ENCODE assay signal across 16 cellular contexts in the genomic region with DNA sequence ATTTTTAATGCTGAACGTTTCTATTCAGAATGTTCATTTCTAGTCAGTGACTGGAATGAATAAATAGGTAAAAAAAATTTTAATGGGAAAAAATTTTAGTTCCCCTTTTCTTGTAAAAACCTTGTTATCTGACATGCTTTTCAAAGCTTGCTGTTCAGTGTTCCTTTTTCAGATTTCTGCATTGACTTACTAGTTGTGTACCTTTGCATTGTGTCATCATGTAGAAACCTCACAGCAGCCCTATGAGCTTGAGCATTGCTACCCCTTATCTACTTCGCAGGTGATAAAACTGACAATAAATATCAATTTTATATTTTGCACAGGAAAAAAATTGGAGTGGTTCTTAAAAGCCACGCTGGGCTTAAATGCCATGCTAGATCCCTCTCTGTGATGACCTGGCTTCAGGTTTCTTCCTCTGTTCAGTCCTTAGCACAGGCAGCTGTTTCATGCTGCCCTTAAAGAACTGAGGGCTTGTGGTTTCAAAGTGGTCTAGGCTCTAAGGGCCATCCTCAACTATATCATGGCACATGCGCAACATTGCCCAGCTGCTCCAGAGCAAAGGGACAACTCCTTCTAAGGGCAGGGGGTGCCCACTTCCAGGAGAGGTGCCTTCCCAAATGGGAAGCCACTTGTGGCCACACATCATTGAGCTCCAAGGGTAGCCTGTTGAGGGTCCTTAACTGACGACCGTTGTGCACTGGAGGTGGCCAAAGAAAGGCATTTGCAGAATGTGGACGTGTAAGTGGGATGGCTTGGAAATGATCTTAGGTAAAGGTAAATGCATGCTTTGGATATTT. TPM values are rescaled to one million over a fixed set of nuclear protein-coding genes. Genes with fewer than 3 reads are reported as not detected.
DNase-seq lines count a peak whose midpoint lies in the region; ATAC-seq and TF ChIP-seq lines count a peak whose summit lies in the region.
"Had no signal": no experiment of that assay in that cellular context is flagged by ENCODE, and none has a peak within 500 bp of the region (broad histone marks: within the 10 kb centered on the region; RNA-seq: fewer than 3 reads in every experiment).

No MANE protein-coding gene starts in this region.

- H3K4me2 ChIP-seq in OCI-LY7 (ENCODE audit: low read length) = peak overlapping the region; percentile 20; the same call in 1 of the 2 replicates

- H2AFZ ChIP-seq in OCI-LY7 (ENCODE audit: low read length) = no peak overlapping the region

- H3K36me3 ChIP-seq in GM06990 (ENCODE audit: control insufficient read depth, insufficient read depth, low read length) (peaks cover 9% of the 10 kb centered on the region), OCI-LY7 (ENCODE audit: insufficient read depth, low read length) (peaks cover 6% of the 10 kb centered on the region; the same call in 1 of the 2 replicates)

- H3K9me3 Mint-ChIP-seq in CD4-positive, alpha-beta T cell = no peaks in the 10 kb centered on the region
- H3K9me3 Mint-ChIP-seq in immature natural killer cell = no peaks in the 10 kb centered on the region

- no peak for TF ChIP-seq CTCF in CD4-positive, alpha-beta T cell (IDR thresholded peaks at IDR 0.05)
- TF ChIP-seq CTCF in GM06990 (IDR thresholded peaks at IDR 0.05; ENCODE audit: insufficient read depth, low read length, poor library complexity, severe bottlenecking) (no peak), OCI-LY7 (conservative IDR thresholded peaks at IDR 0.05; ENCODE audit: low read length) (no peak)

- 0 out of 2 replicates have a peak overlapping the region, but pooled peaks have one; percentile 7 for H3K4me3 ChIP-seq in GM06990 (replicated peaks; ENCODE audit: low read depth, low read length)
- H3K4me3 ChIP-seq in OCI-LY7 (ENCODE audit: low read depth, low read length, poor library complexity, severe bottlenecking) = no peak overlapping the region
- H3K4me3 ChIP-seq: cardiac muscle cell had no signal

- ATAC-seq in CD4-positive, alpha-beta T cell (ENCODE audit: poor library complexity) = no peak
- ATAC-seq in HG02870 (IDR thresholded peaks at IDR 0.05; ENCODE audit: unreplicated experiment) = no peak
- ATAC-seq: left colon, sciatic nerve had no signal

- intact Hi-C loops in CD4-positive, alpha-beta T cell (cut with DNase I, micrococcal nuclease) = loop anchor here in 1 of 2 experiments (2.0 to 10.0 kb wide), 2 partner anchors 57 to 205 kb away; a partner anchor contains a TSS
- intact Hi-C loops in OCI-LY7 (cut with micrococcal nuclease; ENCODE audit: unreplicated experiment) = no loop called here

- H3K9me3 ChIP-seq in CD4-positive, alpha-beta T cell (ENCODE audit: control insufficient read depth, low read length) = no peaks in the 10 kb centered on the region
- H3K9me3 ChIP-seq in OCI-LY7 (ENCODE audit: low read length) = no peaks in the 10 kb centered on the region

- peak overlapping the region; percentile 78 for H3K27ac ChIP-seq in CD4-positive, alpha-beta T cell (ENCODE audit: low read depth, low read length)
- H3K27ac ChIP-seq in OCI-LY7 (ENCODE audit: low read depth, low read length, poor library complexity, severe bottlenecking) = no peak overlapping the region
- H3K27ac ChIP-seq: C4-2B, cardiac muscle cell had no signal

- H3K36me3 Mint-ChIP-seq in CD4-positive, alpha-beta T cell (ENCODE audit: low read depth) = peaks cover 87% of the 10 kb centered on the region
- H3K36me3 Mint-ChIP-seq in immature natural killer cell = peaks cover 3 to 26% (median 16%) of the 10 kb centered on the region in 3 donors

- POLR2A ChIA-PET in CD4-positive, alpha-beta T cell (lab: Charles Lee) = interaction anchor here (0.7 to 13.9 kb wide), 16 partner anchors 11 to 136 kb away, joined by 3 to 220 read pairs (median 4); a partner anchor contains a TSS
- POLR2A ChIA-PET in OCI-LY7 (lab: Charles Lee) = no interaction called here

- peaks cover 6% of the 10 kb centered on the region; the same call in 1 of the 2 replicates for H4K20me1 ChIP-seq in OCI-LY7 (ENCODE audit: insufficient read depth, low read length)

- peak overlapping the region; percentile 88 for H3K27ac Mint-ChIP-seq in CD4-positive, alpha-beta T cell
- peak overlapping the region in 3 of 6 donors; percentile 25 to 64 (median 64) for H3K27ac Mint-ChIP-seq in immature natural killer cell

- no TSS peak for BruUV-seq in OCI-LY7 (replicated peaks; lab: Mats Ljungman, UMichigan)

- H3K79me2 ChIP-seq in OCI-LY7 (ENCODE audit: insufficient read depth, low read depth, low read length) = no peaks in the 10 kb centered on the region

- CTCF ChIA-PET in CD4-positive, alpha-beta T cell (lab: Charles Lee) = interaction anchor here (0.7 to 4.6 kb wide), 9 partner anchors 22 to 201 kb away, joined by 3 to 32 read pairs (median 3); no protein-coding TSS in a partner anchor
- CTCF ChIA-PET in OCI-LY7 (lab: Charles Lee; ENCODE audit: unreplicated experiment) = no interaction called here

- no peaks in the 10 kb centered on the region for H3K27me3 Mint-ChIP-seq in CD4-positive, alpha-beta T cell
- peaks cover 0 to 5% (median 3%) of the 10 kb centered on the region in 3 donors for H3K27me3 Mint-ChIP-seq in immature natural killer cell (ENCODE audit: low read depth in 3 of 3)

- H3K4me3 Mint-ChIP-seq in CD4-positive, alpha-beta T cell = peak overlapping the region; percentile 83
- H3K4me3 Mint-ChIP-seq in immature natural killer cell = peak overlapping the region; percentile 26 to 58 (median 36)

- H3K4me1 ChIP-seq in OCI-LY7 (ENCODE audit: insufficient read depth, low read length, poor library complexity, severe bottlenecking) = peaks cover 16% of the 10 kb centered on the region

- H3K9me2 ChIP-seq in OCI-LY7 (ENCODE audit: insufficient read depth, low read length) = no peaks in the 10 kb centered on the region

- no peaks in the 10 kb centered on the region for H3K27me3 ChIP-seq in CD4-positive, alpha-beta T cell (ENCODE audit: control insufficient read depth, insufficient read depth, low read length)
- H3K27me3 ChIP-seq in GM06990 (replicated peaks; ENCODE audit: control insufficient read depth, insufficient read depth, low read length) = no peaks in the 10 kb centered on the region
- H3K27me3 ChIP-seq: cardiac muscle cell had no signal

- H3K4me1 Mint-ChIP-seq in CD4-positive, alpha-beta T cell (ENCODE audit: low read depth) = peaks cover 93% of the 10 kb centered on the region
- H3K4me1 Mint-ChIP-seq in immature natural killer cell = peaks cover 77 to 97% of the 10 kb centered on the region in 2 donors

- DNase-seq in CD4-positive, alpha-beta T cell = no peak
- DNase-seq in GM06990 (ENCODE audit: extremely low read depth, insufficient read length) = no peak
- DNase-seq in OCI-LY7 (ENCODE audit: low spot score) = no peak
- no peak for DNase-seq in immature natural killer cell
- DNase-seq in SHP77 treated with DMSO at 0.1 percent for 48 hours (lab: John Stamatoyannopoulos, UW) = no peak
- no peak for DNase-seq in stimulated activated naive CD4-positive, alpha-beta T cell (lab: John Stamatoyannopoulos, UW)
- DNase-seq: head of caudate nucleus, IMR-90, left colon, NCI-H1105 treated with DMSO at 0.1 percent for 48 hours, NCI-H774, SHP77 had no signal

RNA-seq across cellular contexts. Expression of a gene that starts 7.5 kb away (rescaled TPM):
- 100 to 1,000 TPM; 330 to 337 TPM for total RNA-seq in CD4-positive, alpha-beta T cell
- total RNA-seq in OCI-LY7 (2014; rRNA removed; shearing (Covaris generic)) = not detected in 2 replicates
- total RNA-seq in OCI-LY7 (2022) = not detected in 2 replicates
- polyA plus RNA-seq in immature natural killer cell = 100 to 1,000 TPM in 1 of 3 donors, 10 to 100 TPM in 2; 63.2 to 154 (median 87.1) TPM

RNA-seq across cellular contexts. Expression of a gene that starts 41.6 kb away (rescaled TPM):
- 10 to 100 TPM; 42.9 to 45.1 TPM for total RNA-seq in CD4-positive, alpha-beta T cell
- 6.6 and 13.7 TPM in 2 replicates for total RNA-seq in OCI-LY7 (2014; rRNA removed; shearing (Covaris generic))
- total RNA-seq in OCI-LY7 (2022) = 10.9 and 15.1 TPM in 2 replicates
- 10 to 100 TPM; 10.1 to 30.0 (median 21.1) TPM for polyA plus RNA-seq in immature natural killer cell
- total RNA-seq: cardiac muscle cell, IMR-90, sciatic nerve had no signal
- polyA plus RNA-seq: IMR-90 had no signal

Comparison
In these comparisons a context has a peak if more than half of its experiments do, and no peak if none do; other contexts are left out.
1. RNA of a gene that starts 7.5 kb away (total RNA-seq): 330 to 337 TPM in CD4-positive, alpha-beta T cell; not detected in OCI-LY7; every median in the first group is over 100 times any median in the second.